ENCODE assay signal across 8 cellular contexts in the genomic region with DNA sequence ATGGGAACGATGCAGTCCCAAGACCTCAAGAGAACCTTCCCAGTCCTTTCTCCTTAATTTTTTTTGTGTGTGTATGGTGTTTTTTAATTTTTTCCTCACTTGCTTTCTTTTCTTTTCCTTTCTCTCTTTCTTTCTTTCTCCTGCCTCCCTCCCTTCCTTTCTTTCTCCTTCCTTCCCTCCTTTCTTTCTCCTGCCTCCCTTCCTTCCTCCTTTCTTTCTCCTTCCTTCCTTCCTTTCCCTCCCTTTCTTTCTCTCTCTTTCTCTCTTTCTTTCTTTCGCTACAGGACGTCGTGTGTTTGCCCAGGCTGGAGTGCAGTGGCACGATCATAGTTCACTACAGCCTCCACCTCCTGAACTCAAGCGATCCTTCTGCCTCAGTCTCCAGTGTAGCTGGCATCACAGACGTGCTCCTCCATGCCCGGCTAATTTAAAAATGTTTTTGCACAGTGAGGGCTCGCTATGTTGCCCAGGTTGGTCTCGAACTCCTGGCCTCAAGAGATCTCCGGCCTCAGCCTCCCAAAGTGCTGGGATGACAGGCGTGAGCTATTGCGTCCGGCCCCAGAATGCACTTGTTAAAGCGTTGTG. TPM values are rescaled to one million over a fixed set of nuclear protein-coding genes. Genes with fewer than 3 reads are reported as not detected.
DNase-seq lines count a peak whose midpoint lies in the region; ATAC-seq, FAIRE-seq and TF ChIP-seq lines count a peak whose summit lies in the region.

No MANE protein-coding gene starts in this region.

- no peaks in the 10 kb centered on the region for H3K9me2 ChIP-seq in SK-N-SH

- H3K27ac ChIP-seq in SK-N-SH (ENCODE audit: low read depth in 2 of 2, low read length in 1 of 2) (peak overlapping the region in 1 of 2 experiments; percentile 45; a peak in 1 of 4 replicates), kidney (ENCODE audit: low read depth in 2 of 2, low read length in 2 of 2) (peak overlapping the region; percentile 67 to 85), stomach (peak overlapping the region; percentile 91 to 97 (median 96))

- H3F3A ChIP-seq in SK-N-SH (replicated peaks; ENCODE audit: insufficient read depth) = peaks cover 30% of the 10 kb centered on the region

- H3K27me3 ChIP-seq in SK-N-SH (ENCODE audit: insufficient read depth) = no peaks in the 10 kb centered on the region
- no peaks in the 10 kb centered on the region for H3K27me3 ChIP-seq in stomach

- CTCF ChIA-PET in SK-N-SH (lab: Yijun Ruan, JAX) = interaction anchor here (0.5 to 4.0 kb wide), 45 partner anchors 8 to 1794 kb away, joined by 3 to 50 read pairs (median 4); no protein-coding TSS in a partner anchor

- TF ChIP-seq POLR2A in stomach (IDR thresholded peaks at IDR 0.05) = no peak

- 65% methylated on average over 15 of the region's 15 CpGs for WGBS in SK-N-SH (ENCODE audit: low lambda C conversion rate)
- 72 to 79% (median 73%) methylated on average over 15 of the region's 15 CpGs for WGBS in stomach, 5 donors

- no peak for FAIRE-seq in kidney (lab: Jason Lieb, UNC)

- ATAC-seq in SK-N-SH treated with all-trans-retinoic acid at 6 μM for 48 hours = no peak
- no peak for ATAC-seq in HG03196 (IDR thresholded peaks at IDR 0.05; ENCODE audit: unreplicated experiment)
- no peak for ATAC-seq in HG03432 (IDR thresholded peaks at IDR 0.05; ENCODE audit: unreplicated experiment)

- TF ChIP-seq CTCF in SK-N-SH (IDR thresholded peaks at IDR 0.05) (no peak), kidney (IDR thresholded peaks at IDR 0.05; ENCODE audit: borderline replicate concordance, extremely low read depth, insufficient read depth) (no peak), stomach (IDR thresholded peaks at IDR 0.05) (no peak)

- peaks cover 42% of the 10 kb centered on the region for H3K79me2 ChIP-seq in SK-N-SH (ENCODE audit: insufficient read depth)

- peak overlapping the region; percentile 91 for H2AFZ ChIP-seq in SK-N-SH (ENCODE audit: low read depth)

- H3K4me3 Mint-ChIP-seq in activated naive CD8-positive, alpha-beta T cell treated with anti-CD3 and anti-CD28 coated beads for 36 hours = peak overlapping the region; percentile 73

- no peaks in the 10 kb centered on the region for H3K27me3 Mint-ChIP-seq in activated naive CD8-positive, alpha-beta T cell treated with anti-CD3 and anti-CD28 coated beads for 36 hours

- POLR2A ChIA-PET in SK-N-SH (lab: Yijun Ruan, JAX) = interaction anchor here (0.6 to 1.7 kb wide), 11 partner anchors 8 to 598 kb away, joined by 3 to 8 read pairs (median 4); a partner anchor contains a TSS

- H4K20me1 ChIP-seq in SK-N-SH (ENCODE audit: insufficient read depth) = peaks cover 14% of the 10 kb centered on the region

- peaks cover 6% of the 10 kb centered on the region in 2 experiments; a peak in 2 of 4 replicates for H3K4me1 ChIP-seq in SK-N-SH (ENCODE audit: control insufficient read depth in 1 of 2, insufficient read depth in 2 of 2, low read depth in 1 of 2, low read length in 1 of 2)
- H3K4me1 ChIP-seq in kidney (ENCODE audit: control insufficient read depth in 1 of 2, insufficient read depth in 1 of 2, low read depth in 1 of 2, low read length in 2 of 2) = peaks cover 3 to 5% of the 10 kb centered on the region in 2 donors
- H3K4me1 ChIP-seq in stomach = peaks cover 8 to 39% (median 28%) of the 10 kb centered on the region in 4 donors

- intact Hi-C loops in kidney (cut with DNase I) = no loop called here
- intact Hi-C loops in stomach (cut with DNase I; ENCODE audit: low total_unique reads) = no loop called here

- no peak for TF ChIP-seq EP300 in SK-N-SH (IDR thresholded peaks at IDR 0.05; ENCODE audit: borderline replicate concordance in 1 of 2, low read depth in 1 of 2, low read length in 1 of 2)
- no peak for TF ChIP-seq EP300 in stomach (IDR thresholded peaks at IDR 0.05)

- no peak for DNase-seq in SK-N-SH
- no peak for DNase-seq in activated naive CD8-positive, alpha-beta T cell treated with anti-CD3 and anti-CD28 coated beads for 36 hours
- DNase-seq in kidney = no peak
- DNase-seq in stomach = no peak
- no peak for DNase-seq in H4 (ENCODE audit: low spot score)

- H3K4me3 ChIP-seq in SK-N-SH (ENCODE audit: low read depth in 2 of 2, low read length in 1 of 2) (peak overlapping the region; percentile 57 to 62; a peak in 3 of 4 replicates), kidney (ENCODE audit: low read length in 2 of 2) (peak overlapping the region; percentile 55 to 60), stomach (peak overlapping the region; percentile 67 to 73 (median 70))

- TF ChIP-seq RAD21 in SK-N-SH (IDR thresholded peaks at IDR 0.05; ENCODE audit: low read length) = no peak

- H3K36me3 ChIP-seq in SK-N-SH (replicated peaks in 1 of 2; ENCODE audit: control insufficient read depth in 1 of 2, insufficient read depth in 2 of 2, low read length in 1 of 2) (peaks cover 0 to 14% of the 10 kb centered on the region in 2 experiments), kidney (ENCODE audit: control insufficient read depth in 1 of 2, insufficient read depth in 2 of 2, low read length in 2 of 2) (no peaks in the 10 kb centered on the region), stomach (peaks cover 0 to 8% (median 8%) of the 10 kb centered on the region in 4 donors)

- peak overlapping the region; percentile 9; the same call in 1 of the 2 replicates for H3K9ac ChIP-seq in SK-N-SH
- H3K9ac ChIP-seq in kidney (ENCODE audit: low read length in 2 of 2) = peak overlapping the region; percentile 67

- peak overlapping the region; percentile 22; the same call in 1 of the 2 replicates for H3K4me2 ChIP-seq in SK-N-SH

- H3K9me3 ChIP-seq in SK-N-SH (no peaks in the 10 kb centered on the region), kidney (ENCODE audit: control insufficient read depth in 1 of 2, low read length in 2 of 2) (no peaks in the 10 kb centered on the region), stomach (no peaks in the 10 kb centered on the region)

- peaks cover 18% of the 10 kb centered on the region for H3K36me3 Mint-ChIP-seq in activated naive CD8-positive, alpha-beta T cell treated with anti-CD3 and anti-CD28 coated beads for 36 hours

- H3K27ac Mint-ChIP-seq in activated naive CD8-positive, alpha-beta T cell treated with anti-CD3 and anti-CD28 coated beads for 36 hours = peak overlapping the region; percentile 76

- H3K9me3 Mint-ChIP-seq in activated naive CD8-positive, alpha-beta T cell treated with anti-CD3 and anti-CD28 coated beads for 36 hours = no peaks in the 10 kb centered on the region

- H3K4me1 Mint-ChIP-seq in activated naive CD8-positive, alpha-beta T cell treated with anti-CD3 and anti-CD28 coated beads for 36 hours = peaks cover 20% of the 10 kb centered on the region

TF ChIP-seq in SK-N-SH treated with all-trans-retinoic acid at 6 μM for 48 hours, 23 proteins besides CTCF, POLR2A, EP300 and RAD21 (continues in another document):
- TF ChIP-seq, protein P1, sequence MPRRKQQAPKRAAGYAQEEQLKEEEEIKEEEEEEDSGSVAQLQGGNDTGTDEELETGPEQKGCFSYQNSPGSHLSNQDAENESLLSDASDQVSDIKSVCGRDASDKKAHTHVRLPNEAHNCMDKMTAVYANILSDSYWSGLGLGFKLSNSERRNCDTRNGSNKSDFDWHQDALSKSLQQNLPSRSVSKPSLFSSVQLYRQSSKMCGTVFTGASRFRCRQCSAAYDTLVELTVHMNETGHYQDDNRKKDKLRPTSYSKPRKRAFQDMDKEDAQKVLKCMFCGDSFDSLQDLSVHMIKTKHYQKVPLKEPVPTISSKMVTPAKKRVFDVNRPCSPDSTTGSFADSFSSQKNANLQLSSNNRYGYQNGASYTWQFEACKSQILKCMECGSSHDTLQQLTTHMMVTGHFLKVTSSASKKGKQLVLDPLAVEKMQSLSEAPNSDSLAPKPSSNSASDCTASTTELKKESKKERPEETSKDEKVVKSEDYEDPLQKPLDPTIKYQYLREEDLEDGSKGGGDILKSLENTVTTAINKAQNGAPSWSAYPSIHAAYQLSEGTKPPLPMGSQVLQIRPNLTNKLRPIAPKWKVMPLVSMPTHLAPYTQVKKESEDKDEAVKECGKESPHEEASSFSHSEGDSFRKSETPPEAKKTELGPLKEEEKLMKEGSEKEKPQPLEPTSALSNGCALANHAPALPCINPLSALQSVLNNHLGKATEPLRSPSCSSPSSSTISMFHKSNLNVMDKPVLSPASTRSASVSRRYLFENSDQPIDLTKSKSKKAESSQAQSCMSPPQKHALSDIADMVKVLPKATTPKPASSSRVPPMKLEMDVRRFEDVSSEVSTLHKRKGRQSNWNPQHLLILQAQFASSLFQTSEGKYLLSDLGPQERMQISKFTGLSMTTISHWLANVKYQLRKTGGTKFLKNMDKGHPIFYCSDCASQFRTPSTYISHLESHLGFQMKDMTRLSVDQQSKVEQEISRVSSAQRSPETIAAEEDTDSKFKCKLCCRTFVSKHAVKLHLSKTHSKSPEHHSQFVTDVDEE (CRISPR knock-in tag; IDR thresholded peaks at IDR 0.05) = no peak
- TF ChIP-seq ZNF8 (CRISPR knock-in tag; IDR thresholded peaks at IDR 0.05) (no peak), BACH2 (CRISPR knock-in tag; IDR thresholded peaks at IDR 0.05; ENCODE audit: borderline replicate concordance) (no peak), OSR1 (CRISPR knock-in tag; IDR thresholded peaks at IDR 0.05) (no peak)

RNA-seq across cellular contexts. Expression of a gene that starts 0.7 kb away (rescaled TPM):
- polyA plus RNA-seq in SK-N-SH (2012; rRNA removed) (57.5 and 64.7 TPM in 2 replicates), kidney (ENCODE audit: insufficient read depth, low read depth, low replicate concordance) (60.3 TPM), stomach (10 to 100 TPM; 35.6 to 70.7 (median 57.0) TPM)
- polyA plus RNA-seq in SK-N-SH (2012; cell fraction: cytosol; rRNA removed) = 72.8 and 90.7 TPM in 2 replicates
- polyA plus RNA-seq in SK-N-SH (2012; cell fraction: nucleus; rRNA removed) = 22.1 and 41.7 TPM in 2 replicates
- 10 to 100 TPM; 47.0 to 47.2 TPM for total RNA-seq in activated naive CD8-positive, alpha-beta T cell treated with anti-CD3 and anti-CD28 coated beads for 36 hours
- total RNA-seq in kidney (64.4 TPM), stomach (100 to 1,000 TPM in 1 of 5 donors, 10 to 100 TPM in 4; 38.8 to 133 (median 63.4) TPM)
- 74.4 and 127 TPM in 2 replicates for total RNA-seq in H4 (2014; rRNA removed; shearing (Covaris generic))

RNA-seq across cellular contexts. Expression of a gene that starts 12.0 kb away (rescaled TPM):
- polyA plus RNA-seq in SK-N-SH (2012; rRNA removed) (17.4 and 19.2 TPM in 2 replicates), kidney (ENCODE audit: insufficient read depth, low read depth, low replicate concordance) (26.8 TPM), stomach (10 to 100 TPM; 11.0 to 15.0 (median 14.5) TPM)
- 24.1 and 26.7 TPM in 2 replicates for polyA plus RNA-seq in SK-N-SH (2012; cell fraction: cytosol; rRNA removed)
- 5.9 and 6.6 TPM in 2 replicates for polyA plus RNA-seq in SK-N-SH (2012; cell fraction: nucleus; rRNA removed)
- total RNA-seq in activated naive CD8-positive, alpha-beta T cell treated with anti-CD3 and anti-CD28 coated beads for 36 hours = 10 to 100 TPM; 40.0 to 40.2 TPM
- total RNA-seq in kidney (12.5 TPM), stomach (10 to 100 TPM in 1 of 5 donors, 1 to 10 TPM in 2, not detected in 2; 1.0 to 10.3 (median 2.3) TPM)
- total RNA-seq in H4 (2014; rRNA removed; shearing (Covaris generic)) = 28.9 and 36.2 TPM in 2 replicates
